Comparison of ENCODE assay signal across 30 cellular contexts in genomic region chr1:76122260-76122659, GRCh38.
"Had no signal": no experiment of that assay in that cellular context is flagged by ENCODE, and none has a peak within 500 bp of the region (broad histone marks: within the 10 kb centered on the region; RNA-seq: fewer than 3 reads in every experiment).

No MANE protein-coding gene starts in this region.

- H3K27ac Mint-ChIP-seq: activated B cell treated with CpG ODN at 0.5 μM for 24 hours; activated CD4-positive, alpha-beta T cell treated with anti-CD3 and anti-CD28 coated beads, Interleukin-2, amount 10 ng/mL, durations not matched to agents 24 days and 14 days; activated naive CD4-positive, alpha-beta T cell treated with anti-CD3 and anti-CD28 coated beads for 36 hours; activated naive CD8-positive, alpha-beta T cell; brain; T-helper 17 cell had no signal

- H3K4me1 Mint-ChIP-seq: activated B cell treated with CpG ODN at 0.5 μM for 24 hours; activated CD4-positive, alpha-beta T cell treated with anti-CD3 and anti-CD28 coated beads, Interleukin-2, amount 10 ng/mL, durations not matched to agents 24 days and 14 days; central memory CD8-positive, alpha-beta T cell; T-helper 17 cell had no signal

- H3K27me3 Mint-ChIP-seq: activated B cell treated with CpG ODN at 0.5 μM for 24 hours; activated naive CD8-positive, alpha-beta T cell; central memory CD8-positive, alpha-beta T cell had no signal

- H3K9me3 ChIP-seq: SJSA1 had no signal

- H3K9me3 Mint-ChIP-seq: activated B cell treated with CpG ODN at 0.5 μM for 24 hours; activated CD4-positive, alpha-beta T cell treated with anti-CD3 and anti-CD28 coated beads, Interleukin-2, amount 10 ng/mL, durations not matched to agents 24 days and 14 days; activated naive CD4-positive, alpha-beta T cell treated with anti-CD3 and anti-CD28 coated beads for 36 hours; activated T-cell treated with anti-CD3 and anti-CD28 coated beads, Interleukin-2, amount 50 U/mL, for 4 hours; brain; central memory CD8-positive, alpha-beta T cell had no signal

- H3K4me3 ChIP-seq: K562, SJSA1 had no signal

- H3K36me3 Mint-ChIP-seq: activated naive CD8-positive, alpha-beta T cell; brain had no signal

- H3K27me3 ChIP-seq: SJSA1 had no signal

- DNase-seq: activated B cell treated with CpG ODN at 0.5 μM for 24 hours; activated CD4-positive, alpha-beta T cell treated with anti-CD3 and anti-CD28 coated beads for 1 hour; activated CD4-positive, alpha-beta T cell treated with anti-CD3 and anti-CD28 coated beads, Interleukin-2, amount 10 ng/mL, durations not matched to agents 24 days and 14 days; activated CD4-positive, alpha-beta T cell treated with anti-CD3 and anti-CD28 coated beads, Interleukin-2, amount 50 U/mL, for 48 hours; activated effector memory CD4-positive, alpha-beta T cell treated with anti-CD3 and anti-CD28 coated beads, Interleukin-2, amount 50 U/mL, for 16 hours; activated naive CD4-positive, alpha-beta T cell treated with anti-CD3 and anti-CD28 coated beads for 36 hours; activated T-cell treated with anti-CD3 and anti-CD28 coated beads, Interleukin-2, amount 50 U/mL, for 4 hours; amygdala; Karpas-422; MM.1S; NCI-H1105; NCI-H1436; NCI-H1694 treated with DMSO at 0.1 percent for 48 hours; NCI-H2081; NCI-H2171; NCI-H2227 treated with DMSO at 0.1 percent for 48 hours; NCI-H774; NK-92 treated with Interleukin-12 subunit alpha and Interleukin-12 subunit beta, amount 100 ng/mL, for 24 hours; OCI-M1; Right ventricle myocardium superior; T-helper 17 cell; T-helper 9 cell had no signal

- H3K27ac ChIP-seq: RWPE1, SJSA1 had no signal

- H3K36me3 ChIP-seq: SJSA1 had no signal

- H3K4me1 ChIP-seq: SJSA1 had no signal

- H3K4me3 Mint-ChIP-seq: activated B cell treated with CpG ODN at 0.5 μM for 24 hours; activated CD4-positive, alpha-beta T cell treated with anti-CD3 and anti-CD28 coated beads, Interleukin-2, amount 10 ng/mL, durations not matched to agents 24 days and 14 days; activated naive CD4-positive, alpha-beta T cell treated with anti-CD3 and anti-CD28 coated beads for 36 hours; activated naive CD8-positive, alpha-beta T cell; activated T-cell treated with anti-CD3 and anti-CD28 coated beads, Interleukin-2, amount 50 U/mL, for 4 hours; brain; central memory CD8-positive, alpha-beta T cell; T-helper 17 cell had no signal

- ATAC-seq: activated T-cell treated with anti-CD3 and anti-CD28 coated beads, Interleukin-2, amount 50 U/mL, for 4 hours; K562; Panc1; SK-N-SH treated with all-trans-retinoic acid at 6 μM for 48 hours; T-helper 17 cell had no signal
